Comparison of ENCODE assay signal across 19 cellular contexts in the genomic region with DNA sequence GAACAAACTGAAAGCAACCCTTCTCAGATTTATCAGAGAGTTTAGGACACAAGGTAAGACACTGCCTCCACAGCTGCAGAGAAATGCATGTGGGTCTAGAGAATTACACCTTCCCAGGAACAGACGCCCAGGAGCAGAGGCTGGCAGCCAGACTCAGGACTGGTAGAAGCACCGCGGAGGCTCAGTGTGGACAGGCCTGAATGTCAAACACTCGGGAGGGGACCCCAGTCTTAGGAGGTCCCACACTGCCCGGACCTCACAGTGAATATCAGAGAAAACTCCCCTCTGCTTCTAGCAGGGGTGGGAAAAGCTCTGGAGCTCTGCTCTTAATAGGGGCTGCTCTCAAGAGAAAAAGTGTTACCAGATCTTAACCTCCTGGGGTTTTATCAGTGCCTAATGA.
DNase-seq lines count a peak whose midpoint lies in the region; ATAC-seq, FAIRE-seq and TF ChIP-seq lines count a peak whose summit lies in the region.
"Had no signal": no experiment of that assay in that cellular context is flagged by ENCODE, and none has a peak within 500 bp of the region (broad histone marks: within the 10 kb centered on the region; RNA-seq: fewer than 3 reads in every experiment).

No MANE protein-coding gene starts in this region.

- H3K36me3 ChIP-seq in heart left ventricle (no peaks in the 10 kb centered on the region), lower lobe of right lung (no peaks in the 10 kb centered on the region), spleen (no peaks in the 10 kb centered on the region)
- H3K36me3 ChIP-seq: BLaER1 treated with 17β-estradiol and CSF1 and Interleukin-3, amounts not matched to agents 10 nM and 100 nM had no signal

- no peaks in the 10 kb centered on the region for H3K4me1 ChIP-seq in heart left ventricle
- no peaks in the 10 kb centered on the region for H3K4me1 ChIP-seq in lower lobe of right lung
- H3K4me1 ChIP-seq in spleen: no peaks in the 10 kb centered on the region

- WGBS in heart left ventricle, 4 donors: 24 to 41% (median 33%) methylated on average over 5 of the region's 5 CpGs
- 32 to 60% (median 55%) methylated on average over 4 to 5 of the region's 5 CpGs for WGBS in spleen, 5 donors

- no peak for TF ChIP-seq CTCF in heart left ventricle (IDR thresholded peaks at IDR 0.05)
- TF ChIP-seq CTCF in lower lobe of right lung (IDR thresholded peaks at IDR 0.05): no peak
- no peak for TF ChIP-seq CTCF in spleen (IDR thresholded peaks at IDR 0.05 in 8 of 11, conservative IDR thresholded peaks at IDR 0.05 in 3 of 11)

- DNase-seq in NCI-H2171 treated with DMSO at 0.1 percent for 48 hours (lab: John Stamatoyannopoulos, UW): peak; percentile 10
- DNase-seq in NCI-H2171 (lab: John Stamatoyannopoulos, UW): no peak
- peak; percentile 35 for DNase-seq in Right ventricle myocardium inferior (ENCODE audit: missing footprints)
- no peak for DNase-seq in heart left ventricle
- peak; percentile 13 for DNase-seq in lower lobe of right lung
- DNase-seq in spleen: peak; percentile 22
- DNase-seq in GM12892 (ENCODE audit: insufficient read length): no peak
- no peak for DNase-seq in NCI-H2196 treated with DMSO at 0.1 percent for 48 hours (lab: John Stamatoyannopoulos, UW; ENCODE audit: unreplicated experiment)
- DNase-seq: 8988T; ACHN; CD4-positive, CD25-positive, alpha-beta regulatory T cell; DMS53; GF-D8; GM23248 had no signal

- H3K9me3 ChIP-seq in heart left ventricle (peaks cover 0 to 11% (median 1%) of the 10 kb centered on the region in 12 donors), lower lobe of right lung (no peaks in the 10 kb centered on the region), spleen (peaks cover 0 to 13% (median 3%) of the 10 kb centered on the region in 8 donors)

- H3K27me3 ChIP-seq in heart left ventricle (peaks cover 0 to 13% (median 0%) of the 10 kb centered on the region in 9 donors), lower lobe of right lung (ENCODE audit: low read depth) (peaks cover 17% of the 10 kb centered on the region), spleen (replicated peaks in 1 of 7) (peaks cover 0 to 28% (median 0%) of the 10 kb centered on the region in 7 donors)

- no peak for TF ChIP-seq POLR2A in heart left ventricle (IDR thresholded peaks at IDR 0.05)
- no peak for TF ChIP-seq POLR2A in spleen (IDR thresholded peaks at IDR 0.05)
- TF ChIP-seq POLR2A in GM12892 (IDR thresholded peaks at IDR 0.05; ENCODE audit: low read depth, low read length): no peak

- H3K4me3 ChIP-seq in heart left ventricle: no peak overlapping the region
- no peak overlapping the region for H3K4me3 ChIP-seq in lower lobe of right lung
- H3K4me3 ChIP-seq in spleen: no peak overlapping the region
- H3K4me3 ChIP-seq: BLaER1 treated with 17β-estradiol and CSF1 and Interleukin-3, amounts not matched to agents 10 nM and 100 nM; GM23248 had no signal

- FAIRE-seq in GM12892 (lab: Jason Lieb, UNC): no peak
- FAIRE-seq: GM18507, H54 had no signal

- ATAC-seq in Right ventricle myocardium inferior (no peak), heart left ventricle (no peak), lower lobe of right lung (no peak)
- ATAC-seq: HCT116 had no signal

- intact Hi-C loops in Right ventricle myocardium inferior (cut with DNase I): no loop called here
- intact Hi-C loops in heart left ventricle (cut with DNase I): no loop called here
- intact Hi-C loops in lower lobe of right lung (cut with DNase I): no loop called here
- intact Hi-C loops in spleen (cut with DNase I; ENCODE audit: low total_unique reads): no loop called here

- H3K27ac ChIP-seq in heart left ventricle (no peak overlapping the region), lower lobe of right lung (no peak overlapping the region), spleen (no peak overlapping the region)
- H3K27ac ChIP-seq: BLaER1 treated with 17β-estradiol and CSF1 and Interleukin-3, amounts not matched to agents 10 nM and 100 nM; GM23248; HL-60 had no signal

Comparison
In these comparisons a context has a peak if more than half of its experiments do, and no peak if none do; other contexts are left out.
1. DNase-seq: peak in NCI-H2171 treated with DMSO at 0.1 percent for 48 hours (single experiment), Right ventricle myocardium inferior (single experiment), lower lobe of right lung (single experiment) and spleen (single experiment); none in NCI-H2171 (single experiment), heart left ventricle (0 of 5), GM12892 (single experiment) and NCI-H2196 treated with DMSO at 0.1 percent for 48 hours (single experiment).